In genomic region chr1:159854693-159855192, GRCh38 we compare ENCODE assay signal across 1 cellular context.
TF ChIP-seq lines count a peak whose summit lies in the region.

No MANE protein-coding gene starts in this region.

TF ChIP-seq in H1, 55 proteins besides CTCF, POLR2A, EP300 and RAD21:
- no peak for TF ChIP-seq JUND (IDR thresholded peaks at IDR 0.05; ENCODE audit: low read length)
- TF ChIP-seq CHD1 (IDR thresholded peaks at IDR 0.05; ENCODE audit: low read depth, low read length), result no peak
- TF ChIP-seq CTBP2 (IDR thresholded peaks at IDR 0.05; ENCODE audit: borderline replicate concordance, insufficient read depth, insufficient read length, low read length), result no peak
- no peak for TF ChIP-seq HDAC2 (IDR thresholded peaks at IDR 0.05; ENCODE audit: borderline replicate concordance in 1 of 2, low read depth in 2 of 2, low read length in 2 of 2)
- peak; percentile 85 for TF ChIP-seq KDM4A (IDR thresholded peaks at IDR 0.05; ENCODE audit: low read depth, low read length, severe bottlenecking)
- no peak for TF ChIP-seq BACH1 (IDR thresholded peaks at IDR 0.05; ENCODE audit: low read length)
- TF ChIP-seq SUZ12 (IDR thresholded peaks at IDR 0.05; ENCODE audit: low read length), result peak; percentile 64
- TF ChIP-seq ASH2L (IDR thresholded peaks at IDR 0.05; ENCODE audit: low read length), result peak; percentile 3
- 0 out of 2 replicates have a peak, but pooled peaks have one; percentile 71 for TF ChIP-seq RBBP5 (IDR thresholded peaks at IDR 0.05; ENCODE audit: borderline replicate concordance, low read depth, low read length)
- TF ChIP-seq ATF2 (IDR thresholded peaks at IDR 0.05; ENCODE audit: low read length), result no peak
- TF ChIP-seq YY1 (IDR thresholded peaks at IDR 0.05; ENCODE audit: low read depth, low read length), result no peak
- TF ChIP-seq, protein P1, sequence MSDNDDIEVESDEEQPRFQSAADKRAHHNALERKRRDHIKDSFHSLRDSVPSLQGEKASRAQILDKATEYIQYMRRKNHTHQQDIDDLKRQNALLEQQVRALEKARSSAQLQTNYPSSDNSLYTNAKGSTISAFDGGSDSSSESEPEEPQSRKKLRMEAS (IDR thresholded peaks at IDR 0.05), result 0 out of 2 replicates have a peak, but pooled peaks have one; percentile 14
- TF ChIP-seq EZH2 (IDR thresholded peaks at IDR 0.05; ENCODE audit: low read depth, low read length, severe bottlenecking), result peak; percentile 66
